Comparison of ENCODE assay signal across 8 cellular contexts in genomic region chr13:105202384-105202783, GRCh38.
DNase-seq lines count a peak whose midpoint lies in the region; ATAC-seq and TF ChIP-seq lines count a peak whose summit lies in the region.

No MANE protein-coding gene starts in this region.

- peak; percentile 49 for TF ChIP-seq RAD21 in HCT116 (IDR thresholded peaks at IDR 0.05; ENCODE audit: low read depth)

- RAD21 ChIA-PET in HCT116 (lab: Charles Lee; ENCODE audit: low non-redundant PET in 1 of 2, low total read pairs in 2 of 2, uncharacterized antibody in 2 of 2, unreplicated experiment in 2 of 2) = interaction anchor here (0.6 to 1.2 kb wide), 3 partner anchors 429 to 631 kb away, joined by 4 to 6 read pairs (median 4); no protein-coding TSS in a partner anchor

- TF ChIP-seq CTCF in HCT116 (IDR thresholded peaks at IDR 0.05 in 2 of 3, conservative IDR thresholded peaks at IDR 0.05 in 1 of 3; ENCODE audit: borderline replicate concordance in 1 of 3, insufficient read depth in 1 of 3, low read depth in 2 of 3, low read length in 2 of 3) (peak; percentile 25 to 63 (median 60); a peak in 5 of 6 replicates), tibial artery (IDR thresholded peaks at IDR 0.05) (peak; percentile 9 to 19)

- H3K4me3 ChIP-seq in HCT116 (replicated peaks in 1 of 2; ENCODE audit: low read depth in 1 of 2, low read length in 2 of 2) (no peak overlapping the region), tibial artery (no peak overlapping the region)

- no peaks in the 10 kb centered on the region for H4K20me1 ChIP-seq in HCT116 (ENCODE audit: insufficient read depth)

- peak overlapping the region; percentile 3 for H2AFZ ChIP-seq in HCT116 (ENCODE audit: low read depth, low read length, poor library complexity, severe bottlenecking)

- BruUV-seq in HCT116 (replicated peaks; lab: Mats Ljungman, UMichigan) = no TSS peak

- no peaks in the 10 kb centered on the region for H3K79me2 ChIP-seq in HCT116 (ENCODE audit: insufficient read depth, low read length)

- H3K36me3 ChIP-seq in HCT116 (ENCODE audit: control insufficient read depth in 1 of 2, insufficient read depth in 2 of 2, low read length in 2 of 2) (no peaks in the 10 kb centered on the region), tibial artery (no peaks in the 10 kb centered on the region)

- TF ChIP-seq POLR2A in HCT116 (IDR thresholded peaks at IDR 0.05; ENCODE audit: borderline replicate concordance, extremely low read depth, insufficient read depth, insufficient read length) = no peak

- H3K27ac ChIP-seq in HCT116 (ENCODE audit: low read depth, low read length) (no peak overlapping the region), tibial artery (no peak overlapping the region)

- POLR2A ChIA-PET in HCT116 (lab: Charles Lee) = no interaction called here

- H3K9me3 ChIP-seq in HCT116 (ENCODE audit: control insufficient read depth in 1 of 2, insufficient read depth in 1 of 2, low read depth in 1 of 2, low read length in 2 of 2) (no peaks in the 10 kb centered on the region), tibial artery (no peaks in the 10 kb centered on the region)

- no peaks in the 10 kb centered on the region for H3K27me3 ChIP-seq in HCT116 (ENCODE audit: insufficient read depth, low read length)
- no peaks in the 10 kb centered on the region for H3K27me3 ChIP-seq in tibial artery

- ATAC-seq in HCT116 (peak; percentile 79), HG03196 (IDR thresholded peaks at IDR 0.05; ENCODE audit: unreplicated experiment) (no peak), HG02571 (IDR thresholded peaks at IDR 0.05; ENCODE audit: unreplicated experiment) (no peak)

- H3K9me2 ChIP-seq in HCT116 (ENCODE audit: insufficient read depth) = no peaks in the 10 kb centered on the region

- no peak overlapping the region for H3K4me2 ChIP-seq in HCT116 (ENCODE audit: low read length)

- no peaks in the 10 kb centered on the region for H3K4me1 ChIP-seq in HCT116 (ENCODE audit: control insufficient read depth in 1 of 2, insufficient read depth in 2 of 2, low read length in 2 of 2)
- H3K4me1 ChIP-seq in tibial artery = no peaks in the 10 kb centered on the region

- H3K9ac ChIP-seq in HCT116 (ENCODE audit: low read length) = no peak overlapping the region

- CTCF ChIA-PET in HCT116 (lab: Charles Lee) = interaction anchor here (0.8 to 1.4 kb wide), 4 partner anchors 9 to 631 kb away, joined by 3 to 7 read pairs (median 6); no protein-coding TSS in a partner anchor

- peak; percentile 25 for DNase-seq in D341Med (ENCODE audit: low spot score)
- DNase-seq in HCT116 (ENCODE audit: low read depth, low spot score) = peak; percentile 19
- peak; percentile 65 for DNase-seq in RKO (ENCODE audit: low spot score)
- DNase-seq in foreskin melanocyte = peak; percentile 76
- DNase-seq in tibial artery = no peak
- DNase-seq in 8988T = no peak

- intact Hi-C loops in HCT116 (cut with micrococcal nuclease) = loop anchor here (10.0 kb wide), 1 partner anchor 1332 kb away; the partner anchor contains the start of gene EFNB2
- intact Hi-C loops in tibial artery (cut with DNase I; ENCODE audit: low total_unique reads) = no loop called here

TF ChIP-seq in HCT116, 20 proteins besides CTCF, POLR2A, EP300 and RAD21:
- TF ChIP-seq YY1 (IDR thresholded peaks at IDR 0.05; ENCODE audit: extremely low read depth, insufficient replicate concordance, low read depth, low read length) (peak; percentile 8), EZH2 (IDR thresholded peaks at IDR 0.05) (no peak)

Comparison
In these comparisons a context has a peak if more than half of its experiments do, and no peak if none do; other contexts are left out.
1. DNase-seq: peak in D341Med (single experiment), HCT116 (single experiment), RKO (single experiment) and foreskin melanocyte (single experiment); none in tibial artery (0 of 2) and 8988T (single experiment).